Comparison of ENCODE assay signal across 12 cellular contexts in the genomic region with DNA sequence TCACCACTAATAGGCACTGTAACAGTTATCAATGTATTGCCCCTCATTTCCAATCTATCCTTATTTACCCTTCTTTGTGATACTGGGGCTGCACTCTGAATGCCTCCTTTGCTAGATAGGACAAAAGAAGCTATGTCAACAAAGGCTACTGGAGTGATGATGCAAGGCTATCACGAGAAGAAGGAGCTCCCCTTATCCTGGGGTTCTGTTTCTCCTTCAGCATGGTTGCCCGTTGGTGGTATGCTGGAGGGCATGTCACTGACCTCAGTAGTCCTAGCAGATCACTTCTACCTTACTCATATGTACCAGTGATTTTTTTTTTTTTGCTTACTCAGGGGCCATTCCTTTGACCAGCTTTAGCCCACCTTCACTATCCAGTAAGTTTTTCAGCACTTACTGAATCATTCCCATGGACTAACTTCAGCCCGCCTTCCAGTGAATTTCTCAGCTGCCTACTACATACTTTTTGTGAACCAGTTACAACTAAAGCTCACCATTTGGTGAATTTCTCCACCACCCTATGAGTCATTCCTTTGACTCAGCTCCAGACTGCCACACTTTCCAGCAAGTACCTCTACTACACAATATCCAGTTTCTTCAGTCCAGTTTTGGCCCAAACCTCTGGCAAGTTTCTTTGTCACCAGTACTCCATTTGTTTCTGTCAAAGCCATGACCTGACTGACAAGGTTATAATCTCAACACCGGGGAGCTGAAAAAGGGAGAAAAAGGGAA.
DNase-seq lines count a peak whose midpoint lies in the region; ATAC-seq and TF ChIP-seq lines count a peak whose summit lies in the region.
"Had no signal": no experiment of that assay in that cellular context is flagged by ENCODE, and none has a peak within 500 bp of the region (broad histone marks: within the 10 kb centered on the region; RNA-seq: fewer than 3 reads in every experiment).

No MANE protein-coding gene starts in this region.

- H3K27me3 ChIP-seq in MG63 (no peaks in the 10 kb centered on the region), brain microvascular endothelial cell (replicated peaks) (no peaks in the 10 kb centered on the region), mesenchymal stem cell (ENCODE audit: control insufficient read depth in 1 of 2, insufficient read depth in 1 of 2, low read length in 2 of 2) (no peaks in the 10 kb centered on the region), tibial nerve (no peaks in the 10 kb centered on the region)
- H3K27me3 ChIP-seq: dorsolateral prefrontal cortex had no signal

- no peak overlapping the region for H2BK15ac ChIP-seq in mesenchymal stem cell (ENCODE audit: low read depth, poor library complexity, severe bottlenecking)

- no peak overlapping the region for H3K18ac ChIP-seq in mesenchymal stem cell (ENCODE audit: low read depth in 1 of 2, low read length in 2 of 2)

- POLR2A ChIA-PET in WTC11 (lab: Charles Lee), result no interaction called here

- H3K4me1 Mint-ChIP-seq in WTC11, result no peaks in the 10 kb centered on the region

- in situ Hi-C loops in brain microvascular endothelial cell (cut with HindIII; ENCODE audit: low pct_ligation_motif_present, low sequenced_read_pairs), result no loop called here

- H3K27ac ChIP-seq in brain microvascular endothelial cell, result no peak overlapping the region
- H3K27ac ChIP-seq in mesenchymal stem cell (ENCODE audit: low read length, poor library complexity, severe bottlenecking), result no peak overlapping the region
- H3K27ac ChIP-seq in tibial nerve, result no peak overlapping the region
- H3K27ac ChIP-seq: dorsolateral prefrontal cortex, psoas muscle had no signal

- no peaks in the 10 kb centered on the region for H3K4me1 ChIP-seq in mesenchymal stem cell (ENCODE audit: control insufficient read depth, insufficient read depth, low read depth, low read length)
- no peaks in the 10 kb centered on the region for H3K4me1 ChIP-seq in tibial nerve
- H3K4me1 ChIP-seq: Caco-2, psoas muscle had no signal

- CTCF ChIA-PET in WTC11 (lab: Charles Lee), result interaction anchor here (0.9 kb wide), 1 partner anchor 9 kb away, joined by 5 read pairs; no protein-coding TSS in a partner anchor

- H3K4me3 Mint-ChIP-seq in WTC11, result no peak overlapping the region

- H3K4ac ChIP-seq in mesenchymal stem cell (ENCODE audit: low read depth in 1 of 2, low read length in 2 of 2), result no peak overlapping the region

- H4K91ac ChIP-seq in mesenchymal stem cell (ENCODE audit: low read length), result no peak overlapping the region

- TF ChIP-seq POLR2A in tibial nerve (IDR thresholded peaks at IDR 0.05), result no peak

- ATAC-seq in WTC11, result no peak
- ATAC-seq: psoas muscle had no signal

- H4K8ac ChIP-seq in mesenchymal stem cell (ENCODE audit: low read length), result no peak overlapping the region

- H2BK12ac ChIP-seq in mesenchymal stem cell (ENCODE audit: low read length in 2 of 2), result no peak overlapping the region

- TF ChIP-seq CTCF in brain microvascular endothelial cell (IDR thresholded peaks at IDR 0.05; ENCODE audit: low read depth, low read length, missing control alignments) (no peak), tibial nerve (IDR thresholded peaks at IDR 0.05) (no peak), WTC11 (IDR thresholded peaks at IDR 0.05) (no peak)

- peaks cover 10% of the 10 kb centered on the region for H3K9me3 Mint-ChIP-seq in WTC11

- H3K79me1 ChIP-seq in mesenchymal stem cell (replicated peaks; ENCODE audit: low read length, poor library complexity, severe bottlenecking), result no peaks in the 10 kb centered on the region

- H2AFZ ChIP-seq in mesenchymal stem cell (ENCODE audit: low read depth, low read length), result no peak overlapping the region

- H2BK120ac ChIP-seq in mesenchymal stem cell (ENCODE audit: low read depth, low read length), result no peak overlapping the region

- no peak overlapping the region for H3K23ac ChIP-seq in mesenchymal stem cell (ENCODE audit: low read length in 2 of 2)

- no peak overlapping the region for H2BK5ac ChIP-seq in mesenchymal stem cell (ENCODE audit: low read depth, low read length, poor library complexity, severe bottlenecking)

- no peak overlapping the region for H2AK5ac ChIP-seq in mesenchymal stem cell (ENCODE audit: low read length, severe bottlenecking)

- H3K4me3 ChIP-seq in MG63, result no peak overlapping the region
- no peak overlapping the region for H3K4me3 ChIP-seq in brain microvascular endothelial cell (ENCODE audit: low read depth, low read length)
- no peak overlapping the region for H3K4me3 ChIP-seq in mesenchymal stem cell (ENCODE audit: insufficient read depth in 1 of 2, low read depth in 1 of 2, low read length in 2 of 2)
- no peak overlapping the region for H3K4me3 ChIP-seq in tibial nerve
- H3K4me3 ChIP-seq: dorsolateral prefrontal cortex, psoas muscle had no signal

- H3K36me3 ChIP-seq in MG63, result no peaks in the 10 kb centered on the region
- no peaks in the 10 kb centered on the region for H3K36me3 ChIP-seq in brain microvascular endothelial cell (replicated peaks)
- H3K36me3 ChIP-seq in mesenchymal stem cell (ENCODE audit: control insufficient read depth in 1 of 2, insufficient read depth in 2 of 2, low read depth in 1 of 2, low read length in 2 of 2), result no peaks in the 10 kb centered on the region
- H3K36me3 ChIP-seq in tibial nerve, result no peaks in the 10 kb centered on the region

- WGBS in mesenchymal stem cell, result 69% methylated on average over 3 of the region's 4 CpGs
- 74 to 75% methylated on average over 4 of the region's 4 CpGs for WGBS in tibial nerve, 2 donors

- no peak overlapping the region for H3K27ac Mint-ChIP-seq in WTC11

- H3K9me3 ChIP-seq in MG63 (no peaks in the 10 kb centered on the region), mesenchymal stem cell (ENCODE audit: control insufficient read depth, low read length) (no peaks in the 10 kb centered on the region), tibial nerve (no peaks in the 10 kb centered on the region)
- H3K9me3 ChIP-seq: Caco-2, psoas muscle had no signal

- H3K9ac ChIP-seq in mesenchymal stem cell (ENCODE audit: low read length), result no peak overlapping the region

- DNase-seq in COLO829 (ENCODE audit: low spot score) (peak; percentile 35), MG63 (peak; percentile 59), brain microvascular endothelial cell (peak; percentile 32), mesenchymal stem cell (peak; percentile 74), tibial nerve (ENCODE audit: low spot score in 2 of 2) (no peak), WTC11 (ENCODE audit: low spot score) (no peak), pons (ENCODE audit: low spot score) (no peak)
- no peak for DNase-seq in activated CD8-positive, alpha-beta memory T cell treated with anti-CD3 and anti-CD28 coated beads for 24 hours
- DNase-seq: Caco-2, NCI-H1105 treated with DMSO at 0.1 percent for 48 hours, psoas muscle had no signal

- no peak for TF ChIP-seq EP300 in tibial nerve (IDR thresholded peaks at IDR 0.05)

- no peak overlapping the region for H3K14ac ChIP-seq in mesenchymal stem cell (ENCODE audit: low read length in 2 of 2)

- no peaks in the 10 kb centered on the region for H3K36me3 Mint-ChIP-seq in WTC11

- no peaks in the 10 kb centered on the region for H3K27me3 Mint-ChIP-seq in WTC11 (ENCODE audit: low read depth)

- no peak overlapping the region for H3K4me2 ChIP-seq in mesenchymal stem cell (ENCODE audit: low read length, poor library complexity, severe bottlenecking)

TF ChIP-seq in WTC11, 78 proteins besides CTCF, POLR2A, EP300 and RAD21:
- TF ChIP-seq FOXP1 (CRISPR knock-in tag; IDR thresholded peaks at IDR 0.05; ENCODE audit: borderline replicate concordance), result no peak
- TF ChIP-seq NR3C1 (CRISPR knock-in tag; conservative IDR thresholded peaks at IDR 0.05; ENCODE audit: low read depth), result no peak
- TF ChIP-seq ZNF219 (CRISPR knock-in tag; IDR thresholded peaks at IDR 0.05; ENCODE audit: borderline replicate concordance), result no peak
- TF ChIP-seq, protein P1, sequence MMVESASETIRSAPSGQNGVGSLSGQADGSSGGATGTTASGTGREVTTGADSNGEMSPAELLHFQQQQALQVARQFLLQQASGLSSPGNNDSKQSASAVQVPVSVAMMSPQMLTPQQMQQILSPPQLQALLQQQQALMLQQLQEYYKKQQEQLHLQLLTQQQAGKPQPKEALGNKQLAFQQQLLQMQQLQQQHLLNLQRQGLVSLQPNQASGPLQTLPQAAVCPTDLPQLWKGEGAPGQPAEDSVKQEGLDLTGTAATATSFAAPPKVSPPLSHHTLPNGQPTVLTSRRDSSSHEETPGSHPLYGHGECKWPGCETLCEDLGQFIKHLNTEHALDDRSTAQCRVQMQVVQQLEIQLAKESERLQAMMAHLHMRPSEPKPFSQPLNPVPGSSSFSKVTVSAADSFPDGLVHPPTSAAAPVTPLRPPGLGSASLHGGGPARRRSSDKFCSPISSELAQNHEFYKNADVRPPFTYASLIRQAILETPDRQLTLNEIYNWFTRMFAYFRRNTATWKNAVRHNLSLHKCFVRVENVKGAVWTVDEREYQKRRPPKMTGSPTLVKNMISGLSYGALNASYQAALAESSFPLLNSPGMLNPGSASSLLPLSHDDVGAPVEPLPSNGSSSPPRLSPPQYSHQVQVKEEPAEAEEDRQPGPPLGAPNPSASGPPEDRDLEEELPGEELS (CRISPR knock-in tag; IDR thresholded peaks at IDR 0.05), result no peak

Comparison
In these comparisons a context has a peak if more than half of its experiments do, and no peak if none do; other contexts are left out.
1. DNase-seq: peak in COLO829 (single experiment), MG63 (single experiment), brain microvascular endothelial cell (single experiment) and mesenchymal stem cell (single experiment); none in tibial nerve (0 of 2), WTC11 (single experiment), activated CD8-positive, alpha-beta memory T cell treated with anti-CD3 and anti-CD28 coated beads for 24 hours (single experiment) and pons (single experiment).